8 cellular contexts compared by ENCODE assay signal in genomic region chr17:7856840-7857723, GRCh38. TPM values are rescaled to one million over a fixed set of nuclear protein-coding genes. Genes with fewer than 3 reads are reported as not detected.
DNase-seq lines count a peak whose midpoint lies in the region; TF ChIP-seq lines count a peak whose summit lies in the region.

NAA38 (minus strand) TSS chr17:7857559; CDS start chr17:7857463, 96 bp downstream.

- H3K23ac ChIP-seq in neuronal stem cell (ENCODE audit: low read depth, low read length, poor library complexity): peak within 1 kb of the TSS; percentile 35

- no CpG with 5 or more reads among the region's 62 CpGs for WGBS in neuronal stem cell (ENCODE audit: extremely low coverage in 2 of 2, insufficient read length in 2 of 2, insufficient replicate concordance in 1 of 2), 2 donors

- peaks cover 15% of the 10 kb centered on the region; the same call in 1 of the 2 replicates for H3K4me1 ChIP-seq in MM.1S (ENCODE audit: low read length)
- peaks cover 25 to 37% of the 10 kb centered on the region in 2 donors for H3K4me1 ChIP-seq in neuronal stem cell (ENCODE audit: control insufficient read depth in 2 of 2, insufficient read depth in 1 of 2, low read depth in 1 of 2, low read length in 2 of 2)

- peak within 1 kb of the TSS; percentile 2 for H3K14ac ChIP-seq in neuronal stem cell (ENCODE audit: low read length)

- H2AK5ac ChIP-seq in neuronal stem cell (ENCODE audit: low read depth, low read length): peak within 1 kb of the TSS; percentile 76

- H2BK5ac ChIP-seq in neuronal stem cell (ENCODE audit: low read length): peak within 1 kb of the TSS; percentile 43

- H3K9ac ChIP-seq in MM.1S (ENCODE audit: low read length): peak within 1 kb of the TSS; percentile 86
- H3K9ac ChIP-seq in neuronal stem cell (ENCODE audit: low read depth, low read length, poor library complexity): peak within 1 kb of the TSS; percentile 94

- H3K79me2 ChIP-seq in MM.1S (ENCODE audit: low read length): peaks cover 27% of the 10 kb centered on the region

- H2BK12ac ChIP-seq in neuronal stem cell (ENCODE audit: low read length): no peak within 1 kb of the TSS

- H4K91ac ChIP-seq in neuronal stem cell (ENCODE audit: low read depth, low read length, poor library complexity): no peak within 1 kb of the TSS

- peak within 1 kb of the TSS; percentile 97 for H3K18ac ChIP-seq in neuronal stem cell (ENCODE audit: low read length)

- H3K9me3 ChIP-seq in MM.1S (replicated peaks; ENCODE audit: insufficient read depth, low read length) (no peaks in the 10 kb centered on the region), neuronal stem cell (replicated peaks in 1 of 2; ENCODE audit: control insufficient read depth in 2 of 2, insufficient read depth in 1 of 2, low read depth in 1 of 2, low read length in 2 of 2) (no peaks in the 10 kb centered on the region)

- H3K36me3 ChIP-seq in MM.1S (replicated peaks; ENCODE audit: insufficient read depth, low read length): no peaks in the 10 kb centered on the region
- H3K36me3 ChIP-seq in neuronal stem cell (replicated peaks in 1 of 2; ENCODE audit: control insufficient read depth in 2 of 2, insufficient read depth in 2 of 2, low read length in 2 of 2): peaks cover 15 to 65% of the 10 kb centered on the region in 2 donors

- peak within 1 kb of the TSS; percentile 43 for H2BK15ac ChIP-seq in neuronal stem cell (ENCODE audit: low read length)

- H3K4me2 ChIP-seq in MM.1S (ENCODE audit: low read depth, low read length) (peak within 1 kb of the TSS; percentile 98), neuronal stem cell (ENCODE audit: insufficient read depth, low read length, poor library complexity, severe bottlenecking) (peak within 1 kb of the TSS; percentile 100)

- H3K4me3 ChIP-seq in MM.1S (ENCODE audit: low read length) (peak within 1 kb of the TSS; percentile 88), neuronal stem cell (ENCODE audit: low read length in 2 of 2) (peak within 1 kb of the TSS; percentile 63 to 93)

- peaks cover 10% of the 10 kb centered on the region; the same call in 1 of the 2 replicates for H3F3A ChIP-seq in MM.1S (ENCODE audit: insufficient read depth, low read length)

- H3K79me1 ChIP-seq in neuronal stem cell (ENCODE audit: low read depth, low read length): peaks cover 5% of the 10 kb centered on the region

- H3K9me2 ChIP-seq in MM.1S (replicated peaks; ENCODE audit: insufficient read depth, low read length): no peaks in the 10 kb centered on the region

- DNase-seq in GF-D8 (lab: John Stamatoyannopoulos, UW): peak; percentile 87
- peak; percentile 99 for DNase-seq in HCEC 1CT
- peak; percentile 99 for DNase-seq in MM.1S
- peak; percentile 96 for DNase-seq in SIG-M5 (lab: John Stamatoyannopoulos, UW)
- DNase-seq in activated gamma-delta T cell treated with Interleukin-2 at 50 U/mL for 16 hours: peak; percentile 94
- peak; percentile 99 for DNase-seq in foreskin melanocyte
- peak; percentile 100 for DNase-seq in neuronal stem cell (ENCODE audit: low spot score)
- peak; percentile 82 to 100 (median 95) for DNase-seq in substantia nigra (lab: John Stamatoyannopoulos, UW)

- H2BK120ac ChIP-seq in neuronal stem cell (ENCODE audit: low read depth, low read length): no peak within 1 kb of the TSS

- H3K4ac ChIP-seq in neuronal stem cell (ENCODE audit: low read length): no peak within 1 kb of the TSS

- H4K8ac ChIP-seq in neuronal stem cell (ENCODE audit: low read depth, low read length): no peak within 1 kb of the TSS

- H3K27ac ChIP-seq in MM.1S (ENCODE audit: low read length): peak within 1 kb of the TSS; percentile 85
- H3K27ac ChIP-seq in neuronal stem cell (replicated peaks; ENCODE audit: low read length): peak within 1 kb of the TSS; percentile 92
- peak within 1 kb of the TSS; percentile 86 for H3K27ac ChIP-seq in substantia nigra (ENCODE audit: low read depth, low read length, poor library complexity, severe bottlenecking)

- TF ChIP-seq CTCF in MM.1S (IDR thresholded peaks at IDR 0.05; ENCODE audit: low read length): peak; percentile 49

- H2AFZ ChIP-seq in MM.1S (ENCODE audit: low read length): peak within 1 kb of the TSS; percentile 93
- H2AFZ ChIP-seq in neuronal stem cell (ENCODE audit: low read length): peak within 1 kb of the TSS; percentile 93

- H3K27me3 ChIP-seq in MM.1S (replicated peaks; ENCODE audit: insufficient read depth, low read length): no peaks in the 10 kb centered on the region
- peaks cover 0 to 8% (median 0%) of the 10 kb centered on the region in 3 experiments for H3K27me3 ChIP-seq in neuronal stem cell (ENCODE audit: control insufficient read depth in 3 of 3, insufficient read depth in 3 of 3, low read depth in 1 of 3, low read length in 3 of 3)

- no peaks in the 10 kb centered on the region for H4K20me1 ChIP-seq in MM.1S (ENCODE audit: insufficient read depth, low read length)

RNA-seq across cellular contexts. Expression of gene NAA38, which starts in this region (rescaled TPM):
- 74.6 TPM for polyA plus RNA-seq in neuronal stem cell (2013, experiment 1 of 2)
- polyA plus RNA-seq in neuronal stem cell (2013, experiment 2 of 2): 76.9 TPM

Comparison
In these comparisons a context has a peak if more than half of its experiments do, and no peak if none do; other contexts are left out.
1. Peak in every context shown above with its lines: DNase-seq, H3K4me3 ChIP-seq and H3K27ac ChIP-seq.